Comparison of ENCODE assay signal across 8 cellular contexts in genomic region chr6:28941681-28942448, GRCh38. TPM values are rescaled to one million over a fixed set of nuclear protein-coding genes. Genes with fewer than 3 reads are reported as not detected.
DNase-seq lines count a peak whose midpoint lies in the region; ATAC-seq and TF ChIP-seq lines count a peak whose summit lies in the region.

No MANE protein-coding gene starts in this region.

- TF ChIP-seq CTCF in CD14-positive monocyte (IDR thresholded peaks at IDR 0.05), result no peak

- peaks cover 0 to 6% (median 0%) of the 10 kb centered on the region in 7 donors for H3K9me3 Mint-ChIP-seq in CD14-positive monocyte
- peaks cover 0 to 10% (median 0%) of the 10 kb centered on the region in 9 donors for H3K9me3 Mint-ChIP-seq in naive thymus-derived CD8-positive, alpha-beta T cell

- no peaks in the 10 kb centered on the region for H3K27me3 Mint-ChIP-seq in CD14-positive monocyte (ENCODE audit: low read depth in 3 of 3)
- H3K27me3 Mint-ChIP-seq in naive thymus-derived CD8-positive, alpha-beta T cell, result peaks cover 0 to 11% (median 0%) of the 10 kb centered on the region in 5 donors

- H3K27ac Mint-ChIP-seq in CD14-positive monocyte, result peak overlapping the region in 5 of 7 donors; percentile 13 to 89 (median 85)
- H3K27ac Mint-ChIP-seq in naive thymus-derived CD8-positive, alpha-beta T cell, result peak overlapping the region; percentile 92 to 99 (median 94)

- intact Hi-C loops in CD14-positive monocyte (cut with micrococcal nuclease), result loop anchor here (2.0 to 10.0 kb wide), 5 partner anchors 40 to 107 kb away; no protein-coding TSS in a partner anchor

- peak overlapping the region; percentile 75 for H3K4me3 ChIP-seq in Jurkat, Clone E6-1 (ENCODE audit: low read length)

- ATAC-seq in naive thymus-derived CD8-positive, alpha-beta T cell, result no peak
- no peak for ATAC-seq in GM21528 (IDR thresholded peaks at IDR 0.05; ENCODE audit: low FRiP score, unreplicated experiment)

- POLR2A ChIA-PET in naive thymus-derived CD8-positive, alpha-beta T cell (lab: Charles Lee), result interaction anchor here (1.0 to 11.3 kb wide), 9 partner anchors 19 to 1463 kb away, joined by 3 to 152 read pairs (median 6); partner anchors contain the start of gene TRIM27

- H3K36me3 Mint-ChIP-seq in CD14-positive monocyte, result no peaks in the 10 kb centered on the region
- no peaks in the 10 kb centered on the region for H3K36me3 Mint-ChIP-seq in naive thymus-derived CD8-positive, alpha-beta T cell

- DNase-seq in CD14-positive monocyte (ENCODE audit: low spot score) (no peak), cerebellar cortex (ENCODE audit: low spot score) (peak; percentile 93), pons (ENCODE audit: low spot score) (no peak)
- DNase-seq in Jurkat, Clone E6-1 (ENCODE audit: low read depth, low spot score), result no peak
- no peak for DNase-seq in naive thymus-derived CD8-positive, alpha-beta T cell
- DNase-seq in stimulated activated CD4-positive, alpha-beta T cell treated with anti-CD3 and anti-CD28 coated beads, Interleukin-1b, Interleukin-23, amount 100 ng/mL, for 48 hours, result no peak
- DNase-seq in stimulated activated naive CD4-positive, alpha-beta T cell (lab: John Stamatoyannopoulos, UW), result no peak

- peak overlapping the region; percentile 88 to 98 for H3K4me3 Mint-ChIP-seq in CD14-positive monocyte
- peak overlapping the region; percentile 84 to 98 (median 94) for H3K4me3 Mint-ChIP-seq in naive thymus-derived CD8-positive, alpha-beta T cell

- H3K4me1 Mint-ChIP-seq in CD14-positive monocyte, result peaks cover 60% of the 10 kb centered on the region
- H3K4me1 Mint-ChIP-seq in naive thymus-derived CD8-positive, alpha-beta T cell, result peaks cover 27 to 59% (median 55%) of the 10 kb centered on the region in 4 donors

RNA-seq across cellular contexts. Expression of gene TRIM27, which starts 18.1 kb away (rescaled TPM):
- polyA plus RNA-seq in CD14-positive monocyte, result 10 to 100 TPM; 42.2 to 44.0 TPM
- polyA plus RNA-seq in Jurkat, Clone E6-1 (2012; ENCODE audit: insufficient read depth, insufficient read length), result 56.8 TPM
- 10 to 100 TPM; 79.8 to 80.4 TPM for total RNA-seq in naive thymus-derived CD8-positive, alpha-beta T cell
- 10 to 100 TPM; 37.5 to 71.3 (median 44.2) TPM for polyA plus RNA-seq in naive thymus-derived CD8-positive, alpha-beta T cell
